14 cellular contexts compared by ENCODE assay signal in the genomic region with DNA sequence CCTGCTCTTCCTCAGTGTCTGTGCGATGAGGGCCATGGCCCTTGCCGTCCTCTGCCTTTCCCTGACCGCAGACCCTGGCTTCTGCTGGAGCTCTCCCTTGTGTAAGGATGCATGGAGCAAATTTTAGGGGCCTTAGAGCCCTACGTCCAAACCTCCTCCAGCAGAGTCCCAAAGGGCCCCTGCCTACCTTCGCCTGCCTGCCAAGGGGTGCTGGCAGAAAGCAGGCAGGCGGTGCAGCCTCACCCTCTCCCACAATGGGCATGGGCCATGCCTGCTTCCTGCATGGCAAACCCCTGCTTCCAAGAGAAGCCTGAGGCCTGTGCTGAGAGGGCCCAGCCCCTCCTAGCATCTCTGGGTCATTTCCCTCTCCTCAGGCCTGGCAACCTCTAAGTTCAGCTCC.
DNase-seq lines count a peak whose midpoint lies in the region; ATAC-seq and TF ChIP-seq lines count a peak whose summit lies in the region.
"Had no signal": no experiment of that assay in that cellular context is flagged by ENCODE, and none has a peak within 500 bp of the region (broad histone marks: within the 10 kb centered on the region; RNA-seq: fewer than 3 reads in every experiment).

No MANE protein-coding gene starts in this region.

- H2BK5ac ChIP-seq in neuronal stem cell (ENCODE audit: low read length) = no peak overlapping the region

- no peaks in the 10 kb centered on the region for H3K27me3 ChIP-seq in right atrium auricular region
- peaks cover 36% of the 10 kb centered on the region for H3K27me3 ChIP-seq in iPS-20b (ENCODE audit: insufficient read depth, low read length)
- H3K27me3 ChIP-seq in neuronal stem cell (ENCODE audit: control insufficient read depth in 3 of 3, insufficient read depth in 3 of 3, low read depth in 1 of 3, low read length in 3 of 3) = peaks cover 0 to 39% (median 11%) of the 10 kb centered on the region in 3 experiments
- H3K27me3 ChIP-seq in aorta (ENCODE audit: control insufficient read depth in 1 of 2, insufficient read depth in 2 of 2, low read length in 1 of 2) = no peaks in the 10 kb centered on the region

- H2BK12ac ChIP-seq in neuronal stem cell (ENCODE audit: low read length) = peak overlapping the region; percentile 63

- H3K9me3 ChIP-seq in right atrium auricular region (no peaks in the 10 kb centered on the region), iPS-20b (ENCODE audit: insufficient read depth, low read depth, low read length) (no peaks in the 10 kb centered on the region), neuronal stem cell (replicated peaks in 1 of 2; ENCODE audit: control insufficient read depth in 2 of 2, insufficient read depth in 1 of 2, low read depth in 1 of 2, low read length in 2 of 2) (no peaks in the 10 kb centered on the region), aorta (ENCODE audit: control insufficient read depth, low read length) (no peaks in the 10 kb centered on the region)
- H3K9me3 ChIP-seq: BLaER1 had no signal

- no peak overlapping the region for H4K8ac ChIP-seq in neuronal stem cell (ENCODE audit: low read depth, low read length)

- H3K4me1 ChIP-seq in right atrium auricular region (no peaks in the 10 kb centered on the region), iPS-20b (ENCODE audit: insufficient read depth, low read length) (peaks cover 10% of the 10 kb centered on the region), neuronal stem cell (ENCODE audit: control insufficient read depth in 2 of 2, insufficient read depth in 1 of 2, low read depth in 1 of 2, low read length in 2 of 2) (peaks cover 8 to 12% of the 10 kb centered on the region in 2 donors), aorta (ENCODE audit: control insufficient read depth in 1 of 2, insufficient read depth in 2 of 2, low read length in 2 of 2) (no peaks in the 10 kb centered on the region)

- no peak overlapping the region for H3K4ac ChIP-seq in neuronal stem cell (ENCODE audit: low read length)

- WGBS in neuronal stem cell (ENCODE audit: extremely low coverage in 2 of 2, insufficient read length in 2 of 2, insufficient replicate concordance in 1 of 2), 2 donors = no CpG with 5 or more reads among the region's 6 CpGs
- 68 to 83% methylated on average over 6 of the region's 6 CpGs for WGBS in aorta, 2 donors

- no peak overlapping the region for H2AFZ ChIP-seq in neuronal stem cell (ENCODE audit: low read length)

- no peak overlapping the region for H3K27ac ChIP-seq in right atrium auricular region
- H3K27ac ChIP-seq in iPS-20b (ENCODE audit: low read length) = no peak overlapping the region
- no peak overlapping the region for H3K27ac ChIP-seq in neuronal stem cell (replicated peaks; ENCODE audit: low read length)
- no peak overlapping the region for H3K27ac ChIP-seq in aorta (ENCODE audit: low read depth in 1 of 2, low read length in 2 of 2)
- H3K27ac ChIP-seq: BLaER1 had no signal

- H3K79me1 ChIP-seq in neuronal stem cell (ENCODE audit: low read depth, low read length) = no peaks in the 10 kb centered on the region

- intact Hi-C loops in left ventricle myocardium superior (cut with micrococcal nuclease) (no loop called here), aorta (cut with DNase I) (no loop called here)

- H3K18ac ChIP-seq in neuronal stem cell (ENCODE audit: low read length) = peak overlapping the region; percentile 78

- DNase-seq in left ventricle myocardium superior (peak; percentile 7), right atrium auricular region (ENCODE audit: low spot score) (no peak), neuronal stem cell (ENCODE audit: low spot score) (no peak), aorta (peak; percentile 19 to 51), NCI-H1417 treated with DMSO at 0.1 percent for 48 hours (lab: John Stamatoyannopoulos, UW) (no peak), NCI-H748 treated with DMSO at 0.1 percent for 48 hours (lab: John Stamatoyannopoulos, UW) (no peak)
- DNase-seq in stimulated activated naive CD4-positive, alpha-beta T cell (lab: John Stamatoyannopoulos, UW) = no peak
- DNase-seq: 8988T; AML-193; CD8-positive, alpha-beta memory T cell; DMS53 had no signal

- H3K36me3 ChIP-seq in right atrium auricular region (no peaks in the 10 kb centered on the region), iPS-20b (ENCODE audit: insufficient read depth, low read depth, low read length) (no peaks in the 10 kb centered on the region), neuronal stem cell (replicated peaks in 1 of 2; ENCODE audit: control insufficient read depth in 2 of 2, insufficient read depth in 2 of 2, low read length in 2 of 2) (no peaks in the 10 kb centered on the region), aorta (ENCODE audit: control insufficient read depth in 1 of 2, insufficient read depth in 2 of 2, low read length in 1 of 2) (no peaks in the 10 kb centered on the region)
- H3K36me3 ChIP-seq: BLaER1 had no signal

- H4K91ac ChIP-seq in neuronal stem cell (ENCODE audit: low read depth, low read length, poor library complexity) = no peak overlapping the region

- no peak for TF ChIP-seq CTCF in right atrium auricular region (IDR thresholded peaks at IDR 0.05)

- peak overlapping the region; percentile 57 for H2AK5ac ChIP-seq in neuronal stem cell (ENCODE audit: low read depth, low read length)

- no peak overlapping the region for H2BK120ac ChIP-seq in neuronal stem cell (ENCODE audit: low read depth, low read length)

- H3K14ac ChIP-seq in neuronal stem cell (ENCODE audit: low read length) = no peak overlapping the region

- ATAC-seq in left ventricle myocardium superior = no peak
- ATAC-seq in aorta (ENCODE audit: low FRiP score) = no peak
- ATAC-seq: GM12878 had no signal

- H3K4me3 ChIP-seq in right atrium auricular region (no peak overlapping the region), iPS-20b (ENCODE audit: low read length) (0 out of 2 replicates have a peak overlapping the region, but pooled peaks have one; percentile 53), neuronal stem cell (ENCODE audit: low read length in 2 of 2) (no peak overlapping the region), aorta (ENCODE audit: low read length in 2 of 2) (no peak overlapping the region)
- H3K4me3 ChIP-seq: BLaER1, GM12878 had no signal

- H3K4me2 ChIP-seq in neuronal stem cell (ENCODE audit: insufficient read depth, low read length, poor library complexity, severe bottlenecking) = no peak overlapping the region

- H3K23ac ChIP-seq in neuronal stem cell (ENCODE audit: low read depth, low read length, poor library complexity) = peak overlapping the region; percentile 25

- no peak overlapping the region for H3K9ac ChIP-seq in iPS-20b (ENCODE audit: low read depth, low read length)
- no peak overlapping the region for H3K9ac ChIP-seq in neuronal stem cell (ENCODE audit: low read depth, low read length, poor library complexity)
- H3K9ac ChIP-seq: BLaER1 had no signal

- H2BK15ac ChIP-seq in neuronal stem cell (ENCODE audit: low read length) = peak overlapping the region; percentile 64

Comparison
In these comparisons a context has a peak if more than half of its experiments do, and no peak if none do; other contexts are left out.
1. DNase-seq: peak in left ventricle myocardium superior (single experiment) and aorta (2 of 2); none in right atrium auricular region (single experiment), neuronal stem cell (single experiment), NCI-H1417 treated with DMSO at 0.1 percent for 48 hours (single experiment), stimulated activated naive CD4-positive, alpha-beta T cell (0 of 6) and NCI-H748 treated with DMSO at 0.1 percent for 48 hours (single experiment).